8 cellular contexts compared by ENCODE assay signal in the genomic region with DNA sequence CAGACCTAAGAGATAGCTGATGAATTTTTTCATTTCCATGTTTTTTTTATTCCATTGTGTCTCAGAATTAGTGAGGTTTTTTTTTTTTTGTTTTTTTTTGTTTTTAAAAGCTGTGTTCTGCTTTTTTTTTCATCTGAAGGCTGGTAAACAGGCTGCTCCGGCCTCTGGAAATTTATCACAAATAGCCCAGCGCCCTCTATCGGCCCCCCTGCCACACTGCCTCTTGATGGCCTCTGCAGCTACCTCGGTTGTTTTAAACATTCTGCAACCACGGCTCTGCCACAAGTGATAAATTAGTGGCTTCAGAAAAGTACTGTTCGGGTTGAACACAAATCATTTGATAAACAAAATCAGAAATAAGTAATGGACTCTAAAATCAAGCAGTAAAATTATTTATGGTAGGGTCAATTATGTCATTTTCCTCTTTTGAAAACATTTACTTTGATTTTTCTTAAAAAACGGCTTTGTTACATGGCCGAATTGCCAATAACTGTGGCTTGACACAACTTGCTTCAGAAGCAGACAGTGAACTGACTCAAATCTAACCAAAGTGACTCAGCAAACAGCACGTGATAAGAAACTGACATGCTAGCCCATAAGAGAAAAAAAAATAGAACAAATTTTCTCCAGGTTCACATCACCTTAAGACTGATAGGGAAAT.
DNase-seq lines count a peak whose midpoint lies in the region; ATAC-seq lines count a peak whose summit lies in the region.

No MANE protein-coding gene starts in this region.

- ATAC-seq in GM21423 (IDR thresholded peaks at IDR 0.05; ENCODE audit: unreplicated experiment): peak; percentile 77
- ATAC-seq in GM19324 (IDR thresholded peaks at IDR 0.05; ENCODE audit: low FRiP score, unreplicated experiment): no peak

- DNase-seq in D341Med (ENCODE audit: low spot score) (peak; percentile 82), Kasumi-1 (lab: John Stamatoyannopoulos, UW) (peak; percentile 67 to 82), SW 1271 (lab: John Stamatoyannopoulos, UW) (peak; percentile 27 to 62), astrocyte of the hippocampus (ENCODE audit: low read depth, low spot score) (peak; percentile 75), iPS-NIHi11 (ENCODE audit: low spot score) (peak; percentile 81)
- DNase-seq in stimulated activated CD4-positive, alpha-beta T cell treated with anti-CD3 and anti-CD28 coated beads, Interleukin-15, amount 100 ng/mL, for 24 hours: peak; percentile 70
